In genomic region chrX:19966056-19966455, GRCh38 we compare ENCODE assay signal across 1 cellular context.
TF ChIP-seq lines count a peak whose summit lies in the region.

No MANE protein-coding gene starts in this region.

TF ChIP-seq in HCT116, 20 proteins besides CTCF, POLR2A, EP300 and RAD21:
- TF ChIP-seq FOSL1 (IDR thresholded peaks at IDR 0.05; ENCODE audit: low read depth) = no peak
- TF ChIP-seq ELF1 (IDR thresholded peaks at IDR 0.05; ENCODE audit: borderline replicate concordance, low read depth) = no peak
- TF ChIP-seq YY1 (IDR thresholded peaks at IDR 0.05; ENCODE audit: extremely low read depth, insufficient replicate concordance, low read depth, low read length) = no peak
- no peak for TF ChIP-seq SIN3A (IDR thresholded peaks at IDR 0.05; ENCODE audit: low read depth)
- TF ChIP-seq POLR2AphosphoS5 (IDR thresholded peaks at IDR 0.05; ENCODE audit: low read depth, low read length) = no peak
- no peak for TF ChIP-seq CBX3 (IDR thresholded peaks at IDR 0.05; ENCODE audit: low read depth)
- no peak for TF ChIP-seq EZH2 (IDR thresholded peaks at IDR 0.05)
- TF ChIP-seq ZBTB33 (IDR thresholded peaks at IDR 0.05; ENCODE audit: extremely low read depth, insufficient replicate concordance, low read length) = no peak
- no peak for TF ChIP-seq ZNF274 (IDR thresholded peaks at IDR 0.05; ENCODE audit: low read depth, low read length)
- TF ChIP-seq MAX (IDR thresholded peaks at IDR 0.05) = no peak
- no peak for TF ChIP-seq SRF (IDR thresholded peaks at IDR 0.05; ENCODE audit: low read depth)
- no peak for TF ChIP-seq EGR1 (IDR thresholded peaks at IDR 0.05; ENCODE audit: low read depth)
- no peak for TF ChIP-seq ZFX (IDR thresholded peaks at IDR 0.05)
- TF ChIP-seq ATF3 (IDR thresholded peaks at IDR 0.05) = no peak
